Comparison of ENCODE assay signal across 2 cellular contexts in the genomic region with DNA sequence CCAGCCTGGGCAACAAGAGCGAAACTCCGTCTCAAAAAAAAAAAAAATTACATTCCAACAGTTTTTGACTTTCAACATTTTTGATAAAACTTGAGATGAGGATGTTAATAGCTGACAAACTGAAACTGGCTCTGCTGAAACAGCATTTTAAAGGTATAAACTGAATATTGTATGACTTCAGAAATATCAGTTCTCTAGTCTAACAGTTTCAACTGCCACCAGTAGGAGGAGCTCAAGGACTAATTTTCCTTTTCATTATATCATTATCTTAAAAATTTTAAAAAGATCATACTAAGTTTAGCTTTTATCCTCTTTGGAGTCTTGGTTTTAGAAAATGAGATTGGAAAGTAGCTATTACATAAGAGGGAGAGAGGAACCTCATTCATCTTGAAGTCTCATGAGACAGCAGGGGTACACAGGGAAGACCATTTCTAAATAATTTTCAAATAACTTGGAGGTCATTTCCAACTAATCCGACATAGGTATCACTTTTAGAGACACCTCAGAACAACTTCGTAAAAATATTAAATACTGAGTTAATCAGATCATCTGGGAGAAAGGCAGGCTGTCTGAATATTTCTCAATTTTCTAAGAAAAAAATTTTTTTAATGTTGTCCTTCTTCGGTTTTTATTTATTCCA.
TF ChIP-seq lines count a peak whose summit lies in the region.

No MANE protein-coding gene starts in this region.

TF ChIP-seq in K562, 482 proteins besides CTCF, POLR2A, EP300 and RAD21:
- no peak for TF ChIP-seq IFI16 (CRISPR knock-in tag; IDR thresholded peaks at IDR 0.05)
- no peak for TF ChIP-seq NR2F6 (CRISPR knock-in tag; IDR thresholded peaks at IDR 0.05)
- TF ChIP-seq, protein P1, sequence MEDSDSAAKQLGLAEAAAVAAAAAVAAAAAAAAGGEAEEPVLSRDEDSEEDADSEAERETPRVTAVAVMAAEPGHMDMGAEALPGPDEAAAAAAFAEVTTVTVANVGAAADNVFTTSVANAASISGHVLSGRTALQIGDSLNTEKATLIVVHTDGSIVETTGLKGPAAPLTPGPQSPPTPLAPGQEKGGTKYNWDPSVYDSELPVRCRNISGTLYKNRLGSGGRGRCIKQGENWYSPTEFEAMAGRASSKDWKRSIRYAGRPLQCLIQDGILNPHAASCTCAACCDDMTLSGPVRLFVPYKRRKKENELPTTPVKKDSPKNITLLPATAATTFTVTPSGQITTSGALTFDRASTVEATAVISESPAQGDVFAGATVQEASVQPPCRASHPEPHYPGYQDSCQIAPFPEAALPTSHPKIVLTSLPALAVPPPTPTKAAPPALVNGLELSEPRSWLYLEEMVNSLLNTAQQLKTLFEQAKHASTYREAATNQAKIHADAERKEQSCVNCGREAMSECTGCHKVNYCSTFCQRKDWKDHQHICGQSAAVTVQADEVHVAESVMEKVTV (CRISPR knock-in tag; IDR thresholded peaks at IDR 0.05): peak; percentile 37; the same call in 1 of the 2 replicates
- TF ChIP-seq, protein P2, sequence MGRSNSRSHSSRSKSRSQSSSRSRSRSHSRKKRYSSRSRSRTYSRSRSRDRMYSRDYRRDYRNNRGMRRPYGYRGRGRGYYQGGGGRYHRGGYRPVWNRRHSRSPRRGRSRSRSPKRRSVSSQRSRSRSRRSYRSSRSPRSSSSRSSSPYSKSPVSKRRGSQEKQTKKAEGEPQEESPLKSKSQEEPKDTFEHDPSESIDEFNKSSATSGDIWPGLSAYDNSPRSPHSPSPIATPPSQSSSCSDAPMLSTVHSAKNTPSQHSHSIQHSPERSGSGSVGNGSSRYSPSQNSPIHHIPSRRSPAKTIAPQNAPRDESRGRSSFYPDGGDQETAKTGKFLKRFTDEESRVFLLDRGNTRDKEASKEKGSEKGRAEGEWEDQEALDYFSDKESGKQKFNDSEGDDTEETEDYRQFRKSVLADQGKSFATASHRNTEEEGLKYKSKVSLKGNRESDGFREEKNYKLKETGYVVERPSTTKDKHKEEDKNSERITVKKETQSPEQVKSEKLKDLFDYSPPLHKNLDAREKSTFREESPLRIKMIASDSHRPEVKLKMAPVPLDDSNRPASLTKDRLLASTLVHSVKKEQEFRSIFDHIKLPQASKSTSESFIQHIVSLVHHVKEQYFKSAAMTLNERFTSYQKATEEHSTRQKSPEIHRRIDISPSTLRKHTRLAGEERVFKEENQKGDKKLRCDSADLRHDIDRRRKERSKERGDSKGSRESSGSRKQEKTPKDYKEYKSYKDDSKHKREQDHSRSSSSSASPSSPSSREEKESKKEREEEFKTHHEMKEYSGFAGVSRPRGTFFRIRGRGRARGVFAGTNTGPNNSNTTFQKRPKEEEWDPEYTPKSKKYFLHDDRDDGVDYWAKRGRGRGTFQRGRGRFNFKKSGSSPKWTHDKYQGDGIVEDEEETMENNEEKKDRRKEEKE (IDR thresholded peaks at IDR 0.05; ENCODE audit: borderline replicate concordance in 1 of 2, control insufficient read depth in 1 of 2, low read depth in 2 of 2, low read length in 1 of 2): no peak
- peak; percentile 45 for TF ChIP-seq ZNF316 (IDR thresholded peaks at IDR 0.05)
- no peak for TF ChIP-seq ZNF174 (CRISPR knock-in tag; IDR thresholded peaks at IDR 0.05)
- 0 out of 2 replicates have a peak, but pooled peaks have one; percentile 26 for TF ChIP-seq GATAD2B (IDR thresholded peaks at IDR 0.05; ENCODE audit: borderline replicate concordance)
- TF ChIP-seq BRCA1 (IDR thresholded peaks at IDR 0.05): no peak
- TF ChIP-seq BRCA1 (CRISPR knock-in tag; IDR thresholded peaks at IDR 0.05): no peak
TF ChIP-seq in K562: peak in this region for 3.

TF ChIP-seq in HepG2, 621 proteins besides CTCF, POLR2A, EP300 and RAD21:
- peak; percentile 75 for TF ChIP-seq STAG1 (CRISPR knock-in tag; IDR thresholded peaks at IDR 0.05)
- TF ChIP-seq, protein P3, sequence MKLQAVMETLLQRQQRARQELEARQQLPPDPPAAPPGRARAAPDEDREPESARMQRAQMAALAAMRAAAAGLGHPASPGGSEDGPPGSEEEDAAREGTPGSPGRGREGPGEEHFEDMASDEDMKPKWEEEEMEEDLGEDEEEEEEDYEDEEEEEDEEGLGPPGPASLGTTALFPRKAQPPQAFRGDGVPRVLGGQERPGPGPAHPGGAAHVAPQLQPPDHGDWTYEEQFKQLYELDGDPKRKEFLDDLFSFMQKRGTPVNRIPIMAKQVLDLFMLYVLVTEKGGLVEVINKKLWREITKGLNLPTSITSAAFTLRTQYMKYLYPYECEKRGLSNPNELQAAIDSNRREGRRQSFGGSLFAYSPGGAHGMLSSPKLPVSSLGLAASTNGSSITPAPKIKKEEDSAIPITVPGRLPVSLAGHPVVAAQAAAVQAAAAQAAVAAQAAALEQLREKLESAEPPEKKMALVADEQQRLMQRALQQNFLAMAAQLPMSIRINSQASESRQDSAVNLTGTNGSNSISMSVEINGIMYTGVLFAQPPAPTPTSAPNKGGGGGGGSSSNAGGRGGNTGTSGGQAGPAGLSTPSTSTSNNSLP (IDR thresholded peaks at IDR 0.05; ENCODE audit: low read depth, low read length): peak; percentile 21; the same call in 1 of the 2 replicates
- peak; percentile 43 for TF ChIP-seq SMC3 (IDR thresholded peaks at IDR 0.05; ENCODE audit: low read length)
- TF ChIP-seq MXD4 (CRISPR knock-in tag; IDR thresholded peaks at IDR 0.05): no peak
- peak; percentile 47 to 56; a peak in 3 of 4 replicates for TF ChIP-seq MAFK (conservative IDR thresholded peaks at IDR 0.05 in 1 of 2, IDR thresholded peaks at IDR 0.05 in 1 of 2; ENCODE audit: low read length in 2 of 2)
- peak; percentile 66 for TF ChIP-seq MAFF (IDR thresholded peaks at IDR 0.05; ENCODE audit: low read depth, low read length)
- TF ChIP-seq SSRP1 (CRISPR knock-in tag; IDR thresholded peaks at IDR 0.05): no peak
